ENCODE assay signal across 37 cellular contexts in the genomic region with DNA sequence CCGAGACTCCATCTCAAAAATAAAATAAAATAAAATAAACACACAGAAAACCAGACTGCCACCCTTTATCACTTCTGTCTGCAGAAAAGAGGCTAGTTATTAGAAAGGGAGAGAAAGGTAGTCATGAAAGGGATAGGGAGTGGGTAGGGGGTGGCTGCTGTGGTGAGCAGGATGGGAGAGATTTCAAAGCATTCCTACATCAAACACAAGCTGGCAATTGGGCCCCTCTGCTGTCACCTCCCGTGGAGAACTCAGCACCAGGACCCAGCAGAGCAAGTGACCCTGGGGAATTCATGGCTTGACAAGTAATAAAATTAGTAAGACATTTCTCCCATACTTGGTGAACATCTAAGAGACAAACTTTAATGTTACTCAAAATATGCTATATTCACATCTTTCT. TPM values are rescaled to one million over a fixed set of nuclear protein-coding genes. Genes with fewer than 3 reads are reported as not detected.
"Had no signal": no experiment of that assay in that cellular context is flagged by ENCODE, and none has a peak within 500 bp of the region (broad histone marks: within the 10 kb centered on the region; RNA-seq: fewer than 3 reads in every experiment).

No MANE protein-coding gene starts in this region.

- H3K27ac Mint-ChIP-seq: activated B cell treated with CpG ODN at 0.5 μM for 24 hours; activated CD4-positive, alpha-beta memory T cell treated with anti-CD3 and anti-CD28 coated beads for 36 hours; activated CD4-positive, alpha-beta T cell treated with anti-CD3 and anti-CD28 coated beads, Interleukin-2, amount 10 ng/mL, durations not matched to agents 24 days and 14 days; activated CD8-positive, alpha-beta T cell treated with anti-CD3 and anti-CD28 coated beads for 36 hours; activated naive CD4-positive, alpha-beta T cell treated with anti-CD3 and anti-CD28 coated beads for 36 hours; activated naive CD4-positive, alpha-beta T cell treated with anti-CD3 and anti-CD28 coated beads, Interleukin-2, amount 50 U/mL, for 72 hours; activated naive CD8-positive, alpha-beta T cell treated with anti-CD3 and anti-CD28 coated beads for 36 hours; activated T-cell treated with anti-CD3 and anti-CD28 coated beads, Interleukin-2, amount 50 U/mL, for 72 hours; activated T-helper 1 cell treated with anti-CD3 and anti-CD28 coated beads, Interleukin-12 subunit alpha, Interleukin-12 subunit beta, Interleukin-2, Interleukin-4 antibody, amounts not matched to agents 30 ng/mL and 10 ng/mL and 1 ng/mL, durations not matched to agents 14 hours and 24 hours and 36 hours; activated T-helper 17 cell treated with anti-CD3 and anti-CD28 coated beads, Interleukin-2, amount 50 U/mL, for 72 hours; T-helper 1 cell treated with Interleukin-12 subunit alpha and Interleukin-12 subunit beta and Interleukin-4 antibody, amounts not matched to agents 30 μg/mL and 1 μg/mL, for 36 hours; T-helper 2 cell treated with Interferon-gamma antibody and Interleukin-4, amounts not matched to agents 5 μg/mL and 100 μg/mL, for 36 hours had no signal

- H3K9me3 Mint-ChIP-seq: activated B cell treated with CpG ODN at 0.5 μM for 24 hours; activated CD4-positive, alpha-beta memory T cell treated with anti-CD3 and anti-CD28 coated beads for 36 hours; activated CD8-positive, alpha-beta T cell treated with anti-CD3 and anti-CD28 coated beads for 36 hours; activated naive CD4-positive, alpha-beta T cell treated with anti-CD3 and anti-CD28 coated beads for 36 hours; activated naive CD4-positive, alpha-beta T cell treated with anti-CD3 and anti-CD28 coated beads, Interleukin-2, amount 50 U/mL, for 72 hours; activated naive CD8-positive, alpha-beta T cell treated with anti-CD3 and anti-CD28 coated beads for 36 hours; activated T-cell treated with anti-CD3 and anti-CD28 coated beads, Interleukin-2, amount 50 U/mL, for 4 hours; activated T-cell treated with anti-CD3 and anti-CD28 coated beads, Interleukin-2, amount 50 U/mL, for 72 hours; activated T-helper 1 cell treated with anti-CD3 and anti-CD28 coated beads, Interleukin-12 subunit alpha, Interleukin-12 subunit beta, Interleukin-2, Interleukin-4 antibody, amounts not matched to agents 30 ng/mL and 10 ng/mL and 1 ng/mL, durations not matched to agents 14 hours and 24 hours and 36 hours; activated T-helper 17 cell treated with anti-CD3 and anti-CD28 coated beads, Interleukin-2, amount 50 U/mL, for 72 hours; T-helper 1 cell treated with Interleukin-12 subunit alpha and Interleukin-12 subunit beta and Interleukin-4 antibody, amounts not matched to agents 30 μg/mL and 1 μg/mL, for 36 hours; T-helper 2 cell treated with Interferon-gamma antibody and Interleukin-4, amounts not matched to agents 5 μg/mL and 100 μg/mL, for 36 hours had no signal

- H3K4me3 Mint-ChIP-seq: activated B cell treated with CpG ODN at 0.5 μM for 24 hours; activated CD4-positive, alpha-beta memory T cell treated with anti-CD3 and anti-CD28 coated beads for 36 hours; activated CD4-positive, alpha-beta T cell treated with anti-CD3 and anti-CD28 coated beads, Interleukin-2, amount 10 ng/mL, durations not matched to agents 24 days and 14 days; activated CD8-positive, alpha-beta T cell treated with anti-CD3 and anti-CD28 coated beads for 36 hours; activated naive CD4-positive, alpha-beta T cell treated with anti-CD3 and anti-CD28 coated beads for 36 hours; activated naive CD8-positive, alpha-beta T cell treated with anti-CD3 and anti-CD28 coated beads for 36 hours; activated T-cell treated with anti-CD3 and anti-CD28 coated beads, Interleukin-2, amount 50 U/mL, for 4 hours; activated T-cell treated with anti-CD3 and anti-CD28 coated beads, Interleukin-2, amount 50 U/mL, for 72 hours; activated T-helper 1 cell treated with anti-CD3 and anti-CD28 coated beads, Interleukin-12 subunit alpha, Interleukin-12 subunit beta, Interleukin-2, Interleukin-4 antibody, amounts not matched to agents 30 ng/mL and 10 ng/mL and 1 ng/mL, durations not matched to agents 14 hours and 24 hours and 36 hours; activated T-helper 17 cell treated with anti-CD3 and anti-CD28 coated beads, Interleukin-2, amount 50 U/mL, for 72 hours; T-helper 1 cell treated with Interleukin-12 subunit alpha and Interleukin-12 subunit beta and Interleukin-4 antibody, amounts not matched to agents 30 μg/mL and 1 μg/mL, for 36 hours; T-helper 2 cell treated with Interferon-gamma antibody and Interleukin-4, amounts not matched to agents 5 μg/mL and 100 μg/mL, for 36 hours had no signal

- H3K4me3 ChIP-seq: adrenal gland, body of pancreas, breast epithelium had no signal

- H3K36me3 Mint-ChIP-seq: activated CD4-positive, alpha-beta memory T cell treated with anti-CD3 and anti-CD28 coated beads for 36 hours; activated naive CD8-positive, alpha-beta T cell treated with anti-CD3 and anti-CD28 coated beads for 36 hours had no signal

- H3K27ac ChIP-seq: adrenal gland, body of pancreas, brain microvascular endothelial cell, breast epithelium, VCaP had no signal

- DNase-seq: activated B cell treated with CpG ODN at 0.5 μM for 24 hours; activated CD4-positive, alpha-beta memory T cell treated with anti-CD3 and anti-CD28 coated beads for 36 hours; activated CD4-positive, alpha-beta T cell treated with anti-CD3 and anti-CD28 coated beads for 4 hours; activated CD4-positive, alpha-beta T cell treated with anti-CD3 and anti-CD28 coated beads, Interleukin-2, amount 10 ng/mL, durations not matched to agents 24 days and 14 days; activated CD4-positive, alpha-beta T cell treated with anti-CD3 and anti-CD28 coated beads, Interleukin-2, amount 50 U/mL, for 1 hour; activated CD4-positive, alpha-beta T cell treated with anti-CD3 and anti-CD28 coated beads, Interleukin-2, amount 50 U/mL, for 4 hours; activated CD4-positive, CD25-positive, alpha-beta regulatory T cell treated with anti-CD3 and anti-CD28 coated beads, Interleukin-2, amount 50 U/mL, for 72 hours; activated CD8-positive, alpha-beta memory T cell treated with anti-CD3 and anti-CD28 coated beads, Interleukin-2, amount 50 U/mL, for 4 hours; activated CD8-positive, alpha-beta T cell treated with anti-CD3 and anti-CD28 coated beads for 36 hours; activated effector memory CD4-positive, alpha-beta T cell treated with anti-CD3 and anti-CD28 coated beads, Interleukin-2, amount 50 U/mL, for 16 hours; activated gamma-delta T cell treated with Interleukin-2 at 50 U/mL for 16 hours; activated naive CD4-positive, alpha-beta T cell; activated naive CD4-positive, alpha-beta T cell treated with anti-CD3 and anti-CD28 coated beads for 36 hours; activated naive CD4-positive, alpha-beta T cell treated with anti-CD3 and anti-CD28 coated beads, Interleukin-2, amount 50 U/mL, for 16 hours; activated naive CD8-positive, alpha-beta T cell treated with anti-CD3 and anti-CD28 coated beads for 36 hours; activated T-cell treated with anti-CD3 and anti-CD28 coated beads for 4 hours; activated T-cell treated with anti-CD3 and anti-CD28 coated beads, Interleukin-2, amount 50 U/mL, for 1 hour; activated T-cell treated with anti-CD3 and anti-CD28 coated beads, Interleukin-2, amount 50 U/mL, for 4 hours; activated T-cell treated with anti-CD3 and anti-CD28 coated beads, Interleukin-2, amount 50 U/mL, for 72 hours; adrenal gland; amniotic stem cell; aorta; body of pancreas; brain microvascular endothelial cell; central memory CD4-positive, alpha-beta T cell; T-helper 1 cell; T-helper 2 cell; T-helper 9 cell had no signal

- H3K36me3 ChIP-seq: adrenal gland, brain microvascular endothelial cell, breast epithelium had no signal

- H3K9me3 ChIP-seq: adrenal gland, body of pancreas, breast epithelium had no signal

RNA-seq across cellular contexts. Expression of a gene that starts 3.7 kb away (rescaled TPM):
- total RNA-seq: activated B cell treated with CpG ODN at 0.5 μM for 24 hours; activated CD4-positive, alpha-beta memory T cell treated with anti-CD3 and anti-CD28 coated beads for 36 hours; activated CD4-positive, alpha-beta T cell treated with anti-CD3 and anti-CD28 coated beads, Interleukin-2, amount 10 ng/mL, durations not matched to agents 24 days and 14 days; activated CD8-positive, alpha-beta memory T cell treated with anti-CD3 and anti-CD28 coated beads for 36 hours; activated CD8-positive, alpha-beta T cell treated with anti-CD3 and anti-CD28 coated beads for 36 hours; activated naive CD4-positive, alpha-beta T cell treated with anti-CD3 and anti-CD28 coated beads for 36 hours; activated naive CD4-positive, alpha-beta T cell treated with anti-CD3 and anti-CD28 coated beads, Interleukin-2, amount 50 U/mL, for 72 hours; activated naive CD8-positive, alpha-beta T cell treated with anti-CD3 and anti-CD28 coated beads for 36 hours; activated T-cell treated with anti-CD3 and anti-CD28 coated beads, Interleukin-2, amount 50 U/mL, for 4 hours; activated T-cell treated with anti-CD3 and anti-CD28 coated beads, Interleukin-2, amount 50 U/mL, for 72 hours; activated T-helper 1 cell treated with anti-CD3 and anti-CD28 coated beads, Interleukin-12 subunit alpha, Interleukin-12 subunit beta, Interleukin-2, Interleukin-4 antibody, amounts not matched to agents 30 ng/mL and 10 ng/mL and 1 ng/mL, durations not matched to agents 14 hours and 24 hours and 36 hours; activated T-helper 17 cell treated with anti-CD3 and anti-CD28 coated beads, Interleukin-2, amount 50 U/mL, for 72 hours; astrocyte had no signal

RNA-seq across cellular contexts. Expression of a gene that starts 27.6 kb away (rescaled TPM):
- total RNA-seq: activated B cell treated with CpG ODN at 0.5 μM for 24 hours; activated CD4-positive, alpha-beta memory T cell treated with anti-CD3 and anti-CD28 coated beads for 36 hours; activated CD4-positive, alpha-beta T cell treated with anti-CD3 and anti-CD28 coated beads, Interleukin-2, amount 10 ng/mL, durations not matched to agents 24 days and 14 days; activated CD8-positive, alpha-beta memory T cell treated with anti-CD3 and anti-CD28 coated beads for 36 hours; activated CD8-positive, alpha-beta T cell treated with anti-CD3 and anti-CD28 coated beads for 36 hours; activated naive CD4-positive, alpha-beta T cell treated with anti-CD3 and anti-CD28 coated beads for 36 hours; activated naive CD4-positive, alpha-beta T cell treated with anti-CD3 and anti-CD28 coated beads, Interleukin-2, amount 50 U/mL, for 72 hours; activated naive CD8-positive, alpha-beta T cell treated with anti-CD3 and anti-CD28 coated beads for 36 hours; activated T-cell treated with anti-CD3 and anti-CD28 coated beads, Interleukin-2, amount 50 U/mL, for 4 hours; activated T-cell treated with anti-CD3 and anti-CD28 coated beads, Interleukin-2, amount 50 U/mL, for 72 hours; activated T-helper 1 cell treated with anti-CD3 and anti-CD28 coated beads, Interleukin-12 subunit alpha, Interleukin-12 subunit beta, Interleukin-2, Interleukin-4 antibody, amounts not matched to agents 30 ng/mL and 10 ng/mL and 1 ng/mL, durations not matched to agents 14 hours and 24 hours and 36 hours; activated T-helper 17 cell treated with anti-CD3 and anti-CD28 coated beads, Interleukin-2, amount 50 U/mL, for 72 hours; astrocyte had no signal

RNA-seq across cellular contexts. Expression of a gene that starts 33.4 kb away (rescaled TPM):
- total RNA-seq: activated B cell treated with CpG ODN at 0.5 μM for 24 hours; activated CD4-positive, alpha-beta memory T cell treated with anti-CD3 and anti-CD28 coated beads for 36 hours; activated CD4-positive, alpha-beta T cell treated with anti-CD3 and anti-CD28 coated beads, Interleukin-2, amount 10 ng/mL, durations not matched to agents 24 days and 14 days; activated CD8-positive, alpha-beta memory T cell treated with anti-CD3 and anti-CD28 coated beads for 36 hours; activated CD8-positive, alpha-beta T cell treated with anti-CD3 and anti-CD28 coated beads for 36 hours; activated naive CD4-positive, alpha-beta T cell treated with anti-CD3 and anti-CD28 coated beads for 36 hours; activated naive CD4-positive, alpha-beta T cell treated with anti-CD3 and anti-CD28 coated beads, Interleukin-2, amount 50 U/mL, for 72 hours; activated naive CD8-positive, alpha-beta T cell treated with anti-CD3 and anti-CD28 coated beads for 36 hours; activated T-cell treated with anti-CD3 and anti-CD28 coated beads, Interleukin-2, amount 50 U/mL, for 4 hours; activated T-cell treated with anti-CD3 and anti-CD28 coated beads, Interleukin-2, amount 50 U/mL, for 72 hours; activated T-helper 1 cell treated with anti-CD3 and anti-CD28 coated beads, Interleukin-12 subunit alpha, Interleukin-12 subunit beta, Interleukin-2, Interleukin-4 antibody, amounts not matched to agents 30 ng/mL and 10 ng/mL and 1 ng/mL, durations not matched to agents 14 hours and 24 hours and 36 hours; activated T-helper 17 cell treated with anti-CD3 and anti-CD28 coated beads, Interleukin-2, amount 50 U/mL, for 72 hours; astrocyte had no signal

RNA-seq across cellular contexts. Expression of a gene that starts 55.2 kb away (rescaled TPM):
- total RNA-seq: activated B cell treated with CpG ODN at 0.5 μM for 24 hours; activated CD4-positive, alpha-beta memory T cell treated with anti-CD3 and anti-CD28 coated beads for 36 hours; activated CD4-positive, alpha-beta T cell treated with anti-CD3 and anti-CD28 coated beads, Interleukin-2, amount 10 ng/mL, durations not matched to agents 24 days and 14 days; activated CD8-positive, alpha-beta memory T cell treated with anti-CD3 and anti-CD28 coated beads for 36 hours; activated CD8-positive, alpha-beta T cell treated with anti-CD3 and anti-CD28 coated beads for 36 hours; activated naive CD4-positive, alpha-beta T cell treated with anti-CD3 and anti-CD28 coated beads for 36 hours; activated naive CD4-positive, alpha-beta T cell treated with anti-CD3 and anti-CD28 coated beads, Interleukin-2, amount 50 U/mL, for 72 hours; activated naive CD8-positive, alpha-beta T cell treated with anti-CD3 and anti-CD28 coated beads for 36 hours; activated T-cell treated with anti-CD3 and anti-CD28 coated beads, Interleukin-2, amount 50 U/mL, for 72 hours; activated T-helper 1 cell treated with anti-CD3 and anti-CD28 coated beads, Interleukin-12 subunit alpha, Interleukin-12 subunit beta, Interleukin-2, Interleukin-4 antibody, amounts not matched to agents 30 ng/mL and 10 ng/mL and 1 ng/mL, durations not matched to agents 14 hours and 24 hours and 36 hours; activated T-helper 17 cell treated with anti-CD3 and anti-CD28 coated beads, Interleukin-2, amount 50 U/mL, for 72 hours; astrocyte had no signal
